ENCODE assay signal across 1 cellular context in the genomic region with DNA sequence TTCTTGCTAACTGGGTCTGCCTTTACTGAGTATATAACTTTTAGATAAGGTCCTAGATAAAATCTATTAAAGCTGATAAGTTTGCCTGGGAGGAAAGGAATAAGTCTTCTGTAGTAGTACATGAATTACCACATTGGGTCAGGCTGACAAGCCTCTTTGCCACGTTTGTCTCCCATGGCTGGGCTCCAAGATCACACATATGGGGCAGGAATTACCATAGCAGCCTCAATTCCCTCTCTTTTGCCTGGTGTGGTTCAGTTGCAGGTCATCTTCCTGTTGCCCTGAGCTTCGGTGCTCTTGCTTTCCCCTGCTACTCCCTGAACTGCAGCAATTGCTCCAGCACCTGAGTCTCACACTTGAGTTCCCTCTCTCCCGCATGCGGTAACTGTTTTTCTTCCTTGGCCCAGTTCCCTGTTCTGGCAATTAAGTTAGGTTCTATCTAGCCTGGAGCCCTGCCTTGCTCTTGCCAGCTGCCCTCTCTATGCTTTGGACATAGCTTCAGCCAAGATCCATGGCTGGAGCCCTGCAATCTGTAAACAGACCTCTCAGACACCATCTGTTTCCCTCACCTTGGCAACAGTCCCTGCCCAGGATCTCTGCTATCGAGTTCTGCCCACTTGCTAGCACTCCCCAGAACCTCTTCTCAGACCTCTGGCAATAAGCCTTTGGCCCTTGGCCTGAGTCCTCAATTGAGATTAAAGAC.
TF ChIP-seq lines count a peak whose summit lies in the region.

No MANE protein-coding gene starts in this region.

TF ChIP-seq in H1, 55 proteins besides CTCF, POLR2A, EP300 and RAD21:
- TF ChIP-seq, protein P1, sequence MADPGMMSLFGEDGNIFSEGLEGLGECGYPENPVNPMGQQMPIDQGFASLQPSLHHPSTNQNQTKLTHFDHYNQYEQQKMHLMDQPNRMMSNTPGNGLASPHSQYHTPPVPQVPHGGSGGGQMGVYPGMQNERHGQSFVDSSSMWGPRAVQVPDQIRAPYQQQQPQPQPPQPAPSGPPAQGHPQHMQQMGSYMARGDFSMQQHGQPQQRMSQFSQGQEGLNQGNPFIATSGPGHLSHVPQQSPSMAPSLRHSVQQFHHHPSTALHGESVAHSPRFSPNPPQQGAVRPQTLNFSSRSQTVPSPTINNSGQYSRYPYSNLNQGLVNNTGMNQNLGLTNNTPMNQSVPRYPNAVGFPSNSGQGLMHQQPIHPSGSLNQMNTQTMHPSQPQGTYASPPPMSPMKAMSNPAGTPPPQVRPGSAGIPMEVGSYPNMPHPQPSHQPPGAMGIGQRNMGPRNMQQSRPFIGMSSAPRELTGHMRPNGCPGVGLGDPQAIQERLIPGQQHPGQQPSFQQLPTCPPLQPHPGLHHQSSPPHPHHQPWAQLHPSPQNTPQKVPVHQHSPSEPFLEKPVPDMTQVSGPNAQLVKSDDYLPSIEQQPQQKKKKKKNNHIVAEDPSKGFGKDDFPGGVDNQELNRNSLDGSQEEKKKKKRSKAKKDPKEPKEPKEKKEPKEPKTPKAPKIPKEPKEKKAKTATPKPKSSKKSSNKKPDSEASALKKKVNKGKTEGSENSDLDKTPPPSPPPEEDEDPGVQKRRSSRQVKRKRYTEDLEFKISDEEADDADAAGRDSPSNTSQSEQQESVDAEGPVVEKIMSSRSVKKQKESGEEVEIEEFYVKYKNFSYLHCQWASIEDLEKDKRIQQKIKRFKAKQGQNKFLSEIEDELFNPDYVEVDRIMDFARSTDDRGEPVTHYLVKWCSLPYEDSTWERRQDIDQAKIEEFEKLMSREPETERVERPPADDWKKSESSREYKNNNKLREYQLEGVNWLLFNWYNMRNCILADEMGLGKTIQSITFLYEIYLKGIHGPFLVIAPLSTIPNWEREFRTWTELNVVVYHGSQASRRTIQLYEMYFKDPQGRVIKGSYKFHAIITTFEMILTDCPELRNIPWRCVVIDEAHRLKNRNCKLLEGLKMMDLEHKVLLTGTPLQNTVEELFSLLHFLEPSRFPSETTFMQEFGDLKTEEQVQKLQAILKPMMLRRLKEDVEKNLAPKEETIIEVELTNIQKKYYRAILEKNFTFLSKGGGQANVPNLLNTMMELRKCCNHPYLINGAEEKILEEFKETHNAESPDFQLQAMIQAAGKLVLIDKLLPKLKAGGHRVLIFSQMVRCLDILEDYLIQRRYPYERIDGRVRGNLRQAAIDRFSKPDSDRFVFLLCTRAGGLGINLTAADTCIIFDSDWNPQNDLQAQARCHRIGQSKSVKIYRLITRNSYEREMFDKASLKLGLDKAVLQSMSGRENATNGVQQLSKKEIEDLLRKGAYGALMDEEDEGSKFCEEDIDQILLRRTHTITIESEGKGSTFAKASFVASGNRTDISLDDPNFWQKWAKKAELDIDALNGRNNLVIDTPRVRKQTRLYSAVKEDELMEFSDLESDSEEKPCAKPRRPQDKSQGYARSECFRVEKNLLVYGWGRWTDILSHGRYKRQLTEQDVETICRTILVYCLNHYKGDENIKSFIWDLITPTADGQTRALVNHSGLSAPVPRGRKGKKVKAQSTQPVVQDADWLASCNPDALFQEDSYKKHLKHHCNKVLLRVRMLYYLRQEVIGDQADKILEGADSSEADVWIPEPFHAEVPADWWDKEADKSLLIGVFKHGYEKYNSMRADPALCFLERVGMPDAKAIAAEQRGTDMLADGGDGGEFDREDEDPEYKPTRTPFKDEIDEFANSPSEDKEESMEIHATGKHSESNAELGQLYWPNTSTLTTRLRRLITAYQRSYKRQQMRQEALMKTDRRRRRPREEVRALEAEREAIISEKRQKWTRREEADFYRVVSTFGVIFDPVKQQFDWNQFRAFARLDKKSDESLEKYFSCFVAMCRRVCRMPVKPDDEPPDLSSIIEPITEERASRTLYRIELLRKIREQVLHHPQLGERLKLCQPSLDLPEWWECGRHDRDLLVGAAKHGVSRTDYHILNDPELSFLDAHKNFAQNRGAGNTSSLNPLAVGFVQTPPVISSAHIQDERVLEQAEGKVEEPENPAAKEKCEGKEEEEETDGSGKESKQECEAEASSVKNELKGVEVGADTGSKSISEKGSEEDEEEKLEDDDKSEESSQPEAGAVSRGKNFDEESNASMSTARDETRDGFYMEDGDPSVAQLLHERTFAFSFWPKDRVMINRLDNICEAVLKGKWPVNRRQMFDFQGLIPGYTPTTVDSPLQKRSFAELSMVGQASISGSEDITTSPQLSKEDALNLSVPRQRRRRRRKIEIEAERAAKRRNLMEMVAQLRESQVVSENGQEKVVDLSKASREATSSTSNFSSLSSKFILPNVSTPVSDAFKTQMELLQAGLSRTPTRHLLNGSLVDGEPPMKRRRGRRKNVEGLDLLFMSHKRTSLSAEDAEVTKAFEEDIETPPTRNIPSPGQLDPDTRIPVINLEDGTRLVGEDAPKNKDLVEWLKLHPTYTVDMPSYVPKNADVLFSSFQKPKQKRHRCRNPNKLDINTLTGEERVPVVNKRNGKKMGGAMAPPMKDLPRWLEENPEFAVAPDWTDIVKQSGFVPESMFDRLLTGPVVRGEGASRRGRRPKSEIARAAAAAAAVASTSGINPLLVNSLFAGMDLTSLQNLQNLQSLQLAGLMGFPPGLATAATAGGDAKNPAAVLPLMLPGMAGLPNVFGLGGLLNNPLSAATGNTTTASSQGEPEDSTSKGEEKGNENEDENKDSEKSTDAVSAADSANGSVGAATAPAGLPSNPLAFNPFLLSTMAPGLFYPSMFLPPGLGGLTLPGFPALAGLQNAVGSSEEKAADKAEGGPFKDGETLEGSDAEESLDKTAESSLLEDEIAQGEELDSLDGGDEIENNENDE (IDR thresholded peaks at IDR 0.05; ENCODE audit: insufficient replicate concordance, low read length): no peak
- TF ChIP-seq SUZ12 (IDR thresholded peaks at IDR 0.05; ENCODE audit: low read length) (no peak), HDAC2 (IDR thresholded peaks at IDR 0.05; ENCODE audit: borderline replicate concordance in 1 of 2, low read depth in 2 of 2, low read length in 2 of 2) (no peak), HDAC6 (IDR thresholded peaks at IDR 0.05; ENCODE audit: low read depth, low read length) (no peak), SP2 (IDR thresholded peaks at IDR 0.05; ENCODE audit: low read length) (no peak), SIRT6 (IDR thresholded peaks at IDR 0.05; ENCODE audit: low read length) (no peak), TAF1 (IDR thresholded peaks at IDR 0.05; ENCODE audit: low read depth, low read length) (no peak), JUND (IDR thresholded peaks at IDR 0.05; ENCODE audit: low read length) (no peak), JUN (IDR thresholded peaks at IDR 0.05; ENCODE audit: low read depth, low read length) (no peak), CEBPB (IDR thresholded peaks at IDR 0.05; ENCODE audit: low read depth, low read length) (no peak), RFX5 (IDR thresholded peaks at IDR 0.05; ENCODE audit: borderline replicate concordance, low read depth, low read length) (no peak), KDM4A (IDR thresholded peaks at IDR 0.05; ENCODE audit: low read depth, low read length, severe bottlenecking) (no peak), CHD2 (IDR thresholded peaks at IDR 0.05; ENCODE audit: low read length) (no peak)
- TF ChIP-seq, protein P2, sequence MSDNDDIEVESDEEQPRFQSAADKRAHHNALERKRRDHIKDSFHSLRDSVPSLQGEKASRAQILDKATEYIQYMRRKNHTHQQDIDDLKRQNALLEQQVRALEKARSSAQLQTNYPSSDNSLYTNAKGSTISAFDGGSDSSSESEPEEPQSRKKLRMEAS (IDR thresholded peaks at IDR 0.05): no peak
TF ChIP-seq in H1: peak in this region for 0.
